ENCODE assay signal across 1 cellular context in the genomic region with DNA sequence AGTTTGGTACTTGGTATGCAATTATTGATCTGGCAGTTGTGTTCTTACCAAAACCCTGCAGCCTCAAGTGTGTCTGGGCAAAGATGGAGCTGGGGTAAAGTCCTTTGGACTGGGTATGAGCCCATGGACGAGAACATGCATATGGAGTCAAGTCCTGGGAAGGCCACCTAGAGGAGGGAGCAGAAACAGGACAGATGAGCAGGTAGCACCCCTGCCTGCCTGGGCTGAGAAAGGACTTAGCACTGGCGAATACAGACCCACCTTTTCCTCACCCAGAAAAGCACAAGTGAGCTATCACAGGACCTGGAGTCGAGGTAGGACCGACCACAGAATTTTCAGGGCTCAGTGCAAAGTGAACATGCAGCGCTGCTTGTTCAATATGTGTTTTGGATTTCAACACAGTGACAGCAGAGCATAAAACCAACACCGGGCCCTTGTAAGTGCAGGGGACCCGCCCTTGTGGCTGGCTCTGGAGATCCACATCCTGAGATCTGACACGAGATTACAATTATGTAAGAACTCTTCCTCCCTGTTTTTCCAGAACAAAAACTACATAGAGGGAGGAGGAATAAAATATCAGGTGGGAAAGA.
TF ChIP-seq lines count a peak whose summit lies in the region.

No MANE protein-coding gene starts in this region.

TF ChIP-seq in GM23338, 12 proteins besides CTCF, POLR2A, EP300 and RAD21:
- TF ChIP-seq EZH2 (IDR thresholded peaks at IDR 0.05; ENCODE audit: low read depth, unreplicated experiment) (no peak), EZH2phosphoT487 (IDR thresholded peaks at IDR 0.05; ENCODE audit: unreplicated experiment) (no peak), ZNF114 (CRISPR knock-in tag; IDR thresholded peaks at IDR 0.05) (no peak), POLR2AphosphoS5 (IDR thresholded peaks at IDR 0.05; ENCODE audit: low read depth) (no peak), NANOG (IDR thresholded peaks at IDR 0.05; ENCODE audit: borderline replicate concordance) (no peak), ZNF331 (CRISPR knock-in tag; IDR thresholded peaks at IDR 0.05; ENCODE audit: low read depth) (no peak), STAT1 (IDR thresholded peaks at IDR 0.05; ENCODE audit: unreplicated experiment) (no peak), JUNB (IDR thresholded peaks at IDR 0.05; ENCODE audit: unreplicated experiment) (no peak), CREB1 (CRISPR knock-in tag; IDR thresholded peaks at IDR 0.05; ENCODE audit: low read depth) (no peak)
- TF ChIP-seq, protein P1, sequence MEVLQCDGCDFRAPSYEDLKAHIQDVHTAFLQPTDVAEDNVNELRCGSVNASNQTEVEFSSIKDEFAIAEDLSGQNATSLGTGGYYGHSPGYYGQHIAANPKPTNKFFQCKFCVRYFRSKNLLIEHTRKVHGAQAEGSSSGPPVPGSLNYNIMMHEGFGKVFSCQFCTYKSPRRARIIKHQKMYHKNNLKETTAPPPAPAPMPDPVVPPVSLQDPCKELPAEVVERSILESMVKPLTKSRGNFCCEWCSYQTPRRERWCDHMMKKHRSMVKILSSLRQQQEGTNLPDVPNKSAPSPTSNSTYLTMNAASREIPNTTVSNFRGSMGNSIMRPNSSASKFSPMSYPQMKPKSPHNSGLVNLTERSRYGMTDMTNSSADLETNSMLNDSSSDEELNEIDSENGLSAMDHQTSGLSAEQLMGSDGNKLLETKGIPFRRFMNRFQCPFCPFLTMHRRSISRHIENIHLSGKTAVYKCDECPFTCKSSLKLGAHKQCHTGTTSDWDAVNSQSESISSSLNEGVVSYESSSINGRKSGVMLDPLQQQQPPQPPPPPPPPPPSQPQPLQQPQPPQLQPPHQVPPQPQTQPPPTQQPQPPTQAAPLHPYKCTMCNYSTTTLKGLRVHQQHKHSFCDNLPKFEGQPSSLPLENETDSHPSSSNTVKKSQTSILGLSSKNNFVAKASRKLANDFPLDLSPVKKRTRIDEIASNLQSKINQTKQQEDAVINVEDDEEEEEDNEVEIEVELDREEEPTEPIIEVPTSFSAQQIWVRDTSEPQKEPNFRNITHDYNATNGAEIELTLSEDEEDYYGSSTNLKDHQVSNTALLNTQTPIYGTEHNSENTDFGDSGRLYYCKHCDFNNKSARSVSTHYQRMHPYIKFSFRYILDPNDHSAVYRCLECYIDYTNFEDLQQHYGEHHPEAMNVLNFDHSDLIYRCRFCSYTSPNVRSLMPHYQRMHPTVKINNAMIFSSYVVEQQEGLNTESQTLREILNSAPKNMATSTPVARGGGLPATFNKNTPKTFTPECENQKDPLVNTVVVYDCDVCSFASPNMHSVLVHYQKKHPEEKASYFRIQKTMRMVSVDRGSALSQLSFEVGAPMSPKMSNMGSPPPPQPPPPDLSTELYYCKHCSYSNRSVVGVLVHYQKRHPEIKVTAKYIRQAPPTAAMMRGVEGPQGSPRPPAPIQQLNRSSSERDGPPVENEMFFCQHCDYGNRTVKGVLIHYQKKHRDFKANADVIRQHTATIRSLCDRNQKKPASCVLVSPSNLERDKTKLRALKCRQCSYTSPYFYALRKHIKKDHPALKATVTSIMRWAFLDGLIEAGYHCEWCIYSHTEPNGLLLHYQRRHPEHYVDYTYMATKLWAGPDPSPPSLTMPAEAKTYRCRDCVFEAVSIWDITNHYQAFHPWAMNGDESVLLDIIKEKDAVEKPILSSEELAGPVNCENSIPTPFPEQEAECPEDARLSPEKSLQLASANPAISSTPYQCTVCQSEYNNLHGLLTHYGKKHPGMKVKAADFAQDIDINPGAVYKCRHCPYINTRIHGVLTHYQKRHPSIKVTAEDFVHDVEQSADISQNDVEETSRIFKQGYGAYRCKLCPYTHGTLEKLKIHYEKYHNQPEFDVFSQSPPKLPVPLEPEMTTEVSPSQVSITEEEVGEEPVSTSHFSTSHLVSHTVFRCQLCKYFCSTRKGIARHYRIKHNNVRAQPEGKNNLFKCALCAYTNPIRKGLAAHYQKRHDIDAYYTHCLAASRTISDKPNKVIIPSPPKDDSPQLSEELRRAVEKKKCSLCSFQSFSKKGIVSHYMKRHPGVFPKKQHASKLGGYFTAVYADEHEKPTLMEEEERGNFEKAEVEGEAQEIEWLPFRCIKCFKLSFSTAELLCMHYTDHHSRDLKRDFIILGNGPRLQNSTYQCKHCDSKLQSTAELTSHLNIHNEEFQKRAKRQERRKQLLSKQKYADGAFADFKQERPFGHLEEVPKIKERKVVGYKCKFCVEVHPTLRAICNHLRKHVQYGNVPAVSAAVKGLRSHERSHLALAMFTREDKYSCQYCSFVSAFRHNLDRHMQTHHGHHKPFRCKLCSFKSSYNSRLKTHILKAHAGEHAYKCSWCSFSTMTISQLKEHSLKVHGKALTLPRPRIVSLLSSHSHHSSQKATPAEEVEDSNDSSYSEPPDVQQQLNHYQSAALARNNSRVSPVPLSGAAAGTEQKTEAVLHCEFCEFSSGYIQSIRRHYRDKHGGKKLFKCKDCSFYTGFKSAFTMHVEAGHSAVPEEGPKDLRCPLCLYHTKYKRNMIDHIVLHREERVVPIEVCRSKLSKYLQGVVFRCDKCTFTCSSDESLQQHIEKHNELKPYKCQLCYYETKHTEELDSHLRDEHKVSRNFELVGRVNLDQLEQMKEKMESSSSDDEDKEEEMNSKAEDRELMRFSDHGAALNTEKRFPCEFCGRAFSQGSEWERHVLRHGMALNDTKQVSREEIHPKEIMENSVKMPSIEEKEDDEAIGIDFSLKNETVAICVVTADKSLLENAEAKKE (CRISPR knock-in tag; IDR thresholded peaks at IDR 0.05) = no peak
- TF ChIP-seq, protein P2, sequence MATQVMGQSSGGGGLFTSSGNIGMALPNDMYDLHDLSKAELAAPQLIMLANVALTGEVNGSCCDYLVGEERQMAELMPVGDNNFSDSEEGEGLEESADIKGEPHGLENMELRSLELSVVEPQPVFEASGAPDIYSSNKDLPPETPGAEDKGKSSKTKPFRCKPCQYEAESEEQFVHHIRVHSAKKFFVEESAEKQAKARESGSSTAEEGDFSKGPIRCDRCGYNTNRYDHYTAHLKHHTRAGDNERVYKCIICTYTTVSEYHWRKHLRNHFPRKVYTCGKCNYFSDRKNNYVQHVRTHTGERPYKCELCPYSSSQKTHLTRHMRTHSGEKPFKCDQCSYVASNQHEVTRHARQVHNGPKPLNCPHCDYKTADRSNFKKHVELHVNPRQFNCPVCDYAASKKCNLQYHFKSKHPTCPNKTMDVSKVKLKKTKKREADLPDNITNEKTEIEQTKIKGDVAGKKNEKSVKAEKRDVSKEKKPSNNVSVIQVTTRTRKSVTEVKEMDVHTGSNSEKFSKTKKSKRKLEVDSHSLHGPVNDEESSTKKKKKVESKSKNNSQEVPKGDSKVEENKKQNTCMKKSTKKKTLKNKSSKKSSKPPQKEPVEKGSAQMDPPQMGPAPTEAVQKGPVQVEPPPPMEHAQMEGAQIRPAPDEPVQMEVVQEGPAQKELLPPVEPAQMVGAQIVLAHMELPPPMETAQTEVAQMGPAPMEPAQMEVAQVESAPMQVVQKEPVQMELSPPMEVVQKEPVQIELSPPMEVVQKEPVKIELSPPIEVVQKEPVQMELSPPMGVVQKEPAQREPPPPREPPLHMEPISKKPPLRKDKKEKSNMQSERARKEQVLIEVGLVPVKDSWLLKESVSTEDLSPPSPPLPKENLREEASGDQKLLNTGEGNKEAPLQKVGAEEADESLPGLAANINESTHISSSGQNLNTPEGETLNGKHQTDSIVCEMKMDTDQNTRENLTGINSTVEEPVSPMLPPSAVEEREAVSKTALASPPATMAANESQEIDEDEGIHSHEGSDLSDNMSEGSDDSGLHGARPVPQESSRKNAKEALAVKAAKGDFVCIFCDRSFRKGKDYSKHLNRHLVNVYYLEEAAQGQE (IDR thresholded peaks at IDR 0.05; ENCODE audit: unreplicated experiment) = no peak
- TF ChIP-seq, protein P3, sequence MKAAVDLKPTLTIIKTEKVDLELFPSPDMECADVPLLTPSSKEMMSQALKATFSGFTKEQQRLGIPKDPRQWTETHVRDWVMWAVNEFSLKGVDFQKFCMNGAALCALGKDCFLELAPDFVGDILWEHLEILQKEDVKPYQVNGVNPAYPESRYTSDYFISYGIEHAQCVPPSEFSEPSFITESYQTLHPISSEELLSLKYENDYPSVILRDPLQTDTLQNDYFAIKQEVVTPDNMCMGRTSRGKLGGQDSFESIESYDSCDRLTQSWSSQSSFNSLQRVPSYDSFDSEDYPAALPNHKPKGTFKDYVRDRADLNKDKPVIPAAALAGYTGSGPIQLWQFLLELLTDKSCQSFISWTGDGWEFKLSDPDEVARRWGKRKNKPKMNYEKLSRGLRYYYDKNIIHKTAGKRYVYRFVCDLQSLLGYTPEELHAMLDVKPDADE (IDR thresholded peaks at IDR 0.05) = no peak
